In genomic region chr22:20206709-20207215, GRCh38 we compare ENCODE assay signal across 8 cellular contexts.
A peak's percentile ranks its signal among the peaks of the same experiment; 100 is the strongest.
DNase-seq lines count a peak whose midpoint lies in the region; FAIRE-seq and TF ChIP-seq lines count a peak whose summit lies in the region.

No MANE protein-coding gene starts in this region.

- TF ChIP-seq CTCF in nephron (IDR thresholded peaks at IDR 0.05; ENCODE audit: unreplicated experiment in 3 of 3) (no peak), D721Med (IDR thresholded peaks at IDR 0.05; ENCODE audit: insufficient read depth, missing control alignments) (no peak)

- H3K27me3 ChIP-seq in NT2/D1 (ENCODE audit: insufficient read depth, insufficient read length): peaks cover 18% of the 10 kb centered on the region

- peak overlapping the region; percentile 24 for H3K4me3 ChIP-seq in NT2/D1 (ENCODE audit: insufficient read length, low read depth)

- peak overlapping the region; percentile 88 for H3K4me3 Mint-ChIP-seq in dendritic cell treated with granulocyte-macrophage colony-stimulating factor and Interleukin-4, amounts not matched to agents 40 ng/mL and 50 ng/mL, for 4 days
- H3K4me3 Mint-ChIP-seq in nephron: peak overlapping the region; percentile 74 to 88 (median 87)

- no peaks in the 10 kb centered on the region for H3K36me3 ChIP-seq in NT2/D1 (ENCODE audit: insufficient read depth, insufficient read length, low read length)

- H3K9me3 Mint-ChIP-seq in dendritic cell treated with granulocyte-macrophage colony-stimulating factor and Interleukin-4, amounts not matched to agents 40 ng/mL and 50 ng/mL, for 4 days: no peaks in the 10 kb centered on the region
- no peaks in the 10 kb centered on the region for H3K9me3 Mint-ChIP-seq in nephron

- H3K9ac ChIP-seq in NT2/D1 (ENCODE audit: insufficient read length, low read depth): peak overlapping the region; percentile 61

- H3K4me1 Mint-ChIP-seq in dendritic cell treated with granulocyte-macrophage colony-stimulating factor and Interleukin-4, amounts not matched to agents 40 ng/mL and 50 ng/mL, for 4 days (ENCODE audit: low read depth): peaks cover 43% of the 10 kb centered on the region
- H3K4me1 Mint-ChIP-seq in nephron: peaks cover 24% of the 10 kb centered on the region

- H3K27me3 Mint-ChIP-seq in dendritic cell treated with granulocyte-macrophage colony-stimulating factor and Interleukin-4, amounts not matched to agents 40 ng/mL and 50 ng/mL, for 4 days: peaks cover 2% of the 10 kb centered on the region
- H3K27me3 Mint-ChIP-seq in nephron (ENCODE audit: low read depth): peaks cover 25% of the 10 kb centered on the region

- DNase-seq in NCI-H82 (lab: John Stamatoyannopoulos, UW) (peak; percentile 11), NCI-H82 treated with DMSO at 0.1 percent for 48 hours (lab: John Stamatoyannopoulos, UW; ENCODE audit: unreplicated experiment) (no peak), NT2/D1 (ENCODE audit: low read depth, low spot score) (no peak), D721Med (ENCODE audit: insufficient read length, low spot score) (no peak), Kasumi-1 (lab: John Stamatoyannopoulos, UW) (no peak)
- DNase-seq in NK-92 treated with Interleukin-12 subunit alpha and Interleukin-12 subunit beta, amount 100 ng/mL, for 24 hours (lab: John Stamatoyannopoulos, UW): no peak

- no peak for FAIRE-seq in D721Med (lab: Jason Lieb, UNC)

- H3K36me3 Mint-ChIP-seq in dendritic cell treated with granulocyte-macrophage colony-stimulating factor and Interleukin-4, amounts not matched to agents 40 ng/mL and 50 ng/mL, for 4 days (ENCODE audit: low read depth): peaks cover 10% of the 10 kb centered on the region
- H3K36me3 Mint-ChIP-seq in nephron (ENCODE audit: low read depth): no peaks in the 10 kb centered on the region

- no peaks in the 10 kb centered on the region for H3K9me3 ChIP-seq in NT2/D1 (ENCODE audit: insufficient read depth, low read length)

- H3K27ac Mint-ChIP-seq in dendritic cell treated with granulocyte-macrophage colony-stimulating factor and Interleukin-4, amounts not matched to agents 40 ng/mL and 50 ng/mL, for 4 days: peak overlapping the region; percentile 88
- H3K27ac Mint-ChIP-seq in nephron: peak overlapping the region; percentile 80 to 99 (median 94)

- intact Hi-C loops in dendritic cell treated with granulocyte-macrophage colony-stimulating factor and Interleukin-4, amounts not matched to agents 40 ng/mL and 50 ng/mL, for 4 days (cut with micrococcal nuclease): no loop called here

- peaks cover 31% of the 10 kb centered on the region for H3K4me1 ChIP-seq in NT2/D1 (ENCODE audit: insufficient read depth, insufficient read length)
